In the genomic region with DNA sequence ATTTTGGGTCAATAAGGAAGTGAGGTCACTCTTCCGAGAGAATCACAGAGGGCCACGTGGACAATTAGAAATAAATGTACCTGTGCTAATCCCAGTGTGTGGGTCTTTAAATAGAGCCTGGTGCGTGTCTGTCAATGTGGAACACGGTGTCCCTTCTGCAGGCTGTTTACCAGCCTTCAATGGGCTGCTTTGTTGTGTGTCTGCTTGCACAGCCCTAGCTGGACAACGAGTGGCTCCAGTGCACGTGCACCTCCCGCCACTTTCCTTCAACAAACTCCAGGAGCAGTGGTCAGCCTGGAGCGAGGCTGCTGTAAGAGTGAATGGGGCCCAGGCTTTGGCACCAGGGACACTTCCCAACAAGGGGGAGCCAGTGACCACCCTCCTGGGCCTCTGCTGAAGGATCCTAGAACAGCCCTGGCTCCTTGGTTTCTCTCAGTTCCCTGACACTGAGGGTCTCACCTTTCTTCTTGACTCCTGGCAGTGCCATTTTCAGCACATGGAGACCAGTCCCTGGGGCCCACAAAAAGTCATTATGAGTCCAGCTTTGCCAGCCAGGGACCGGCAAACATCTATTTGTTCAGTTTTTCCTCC, we compare ENCODE assay signal across 21 cellular contexts.
"Had no signal": no experiment of that assay in that cellular context is flagged by ENCODE, and none has a peak within 500 bp of the region (broad histone marks: within the 10 kb centered on the region; RNA-seq: fewer than 3 reads in every experiment).

No MANE protein-coding gene starts in this region.

- ATAC-seq: activated T-cell treated with anti-CD3 and anti-CD28 coated beads, Interleukin-2, amount 50 U/mL, for 4 hours; naive thymus-derived CD4-positive, alpha-beta T cell had no signal

- FAIRE-seq: astrocyte, bronchial epithelial cell, endothelial cell of umbilical vein had no signal

- H3K4me1 ChIP-seq: esophagus muscularis mucosa, transverse colon, uterus had no signal

- H3K36me3 ChIP-seq: esophagus muscularis mucosa, transverse colon, uterus had no signal

- H3K9me3 ChIP-seq: esophagus muscularis mucosa, transverse colon, uterus had no signal

- H3K4me3 ChIP-seq: esophagus muscularis mucosa, transverse colon, uterus had no signal

- DNase-seq: activated CD4-positive, alpha-beta T cell treated with anti-CD3 and anti-CD28 coated beads, Interleukin-2, amount 50 U/mL, for 1 hour; activated CD4-positive, CD25-positive, alpha-beta regulatory T cell treated with anti-CD3 and anti-CD28 coated beads, Interleukin-2, amount 50 U/mL, for 72 hours; activated CD8-positive, alpha-beta memory T cell treated with anti-CD3 and anti-CD28 coated beads, Interleukin-2, amount 50 U/mL, for 4 hours; activated naive CD4-positive, alpha-beta T cell treated with anti-CD3 and anti-CD28 coated beads, Interleukin-2, amount 10 ng/mL, durations not matched to agents 7 days and 5 days; activated T-cell treated with anti-CD3 and anti-CD28 coated beads, Interleukin-2, amount 50 U/mL, for 4 hours; effector memory CD4-positive, alpha-beta T cell; islet precursor cell; naive thymus-derived CD4-positive, alpha-beta T cell; stimulated activated CD4-positive, alpha-beta T cell treated with anti-CD3 and anti-CD28 coated beads, Interleukin-12 subunit alpha, Interleukin-12 subunit beta, amount 100 ng/mL, for 4 hours; stimulated activated CD4-positive, alpha-beta T cell treated with anti-CD3 and anti-CD28 coated beads, Interleukin-1b, Interleukin-23, amount 100 ng/mL, for 48 hours; stimulated activated CD8-positive, alpha-beta memory T cell treated with anti-CD3 and anti-CD28 coated beads, Interleukin-4, amount 100 ng/mL, for 48 hours; stimulated activated naive CD4-positive, alpha-beta T cell; SW 1271; T-helper 2 cell; transverse colon; uterus had no signal

- H3K27me3 ChIP-seq: uterus had no signal

- H3K27ac ChIP-seq: esophagus muscularis mucosa, transverse colon, uterus, VCaP had no signal
